In genomic region chr12:113165521-113166450, GRCh38 we compare ENCODE assay signal across 1 cellular context.
TF ChIP-seq lines count a peak whose summit lies in the region.

No MANE protein-coding gene starts in this region.

TF ChIP-seq in GM12878, 131 proteins besides CTCF, POLR2A, EP300 and RAD21:
- TF ChIP-seq ZNF687 (IDR thresholded peaks at IDR 0.05) (no peak), E2F8 (IDR thresholded peaks at IDR 0.05; ENCODE audit: low read depth, partially characterized antibody) (no peak), KLF5 (IDR thresholded peaks at IDR 0.05; ENCODE audit: partially characterized antibody) (no peak), IRF3 (IDR thresholded peaks at IDR 0.05) (no peak), SMARCA5 (IDR thresholded peaks at IDR 0.05) (no peak), HSF1 (IDR thresholded peaks at IDR 0.05; ENCODE audit: low read depth, low read length) (no peak), NR2C1 (IDR thresholded peaks at IDR 0.05) (no peak), SIX5 (IDR thresholded peaks at IDR 0.05; ENCODE audit: low read depth, low read length, severe bottlenecking) (no peak), SKIL (IDR thresholded peaks at IDR 0.05; ENCODE audit: low read depth, poor library complexity, severe bottlenecking) (no peak), RFX5 (IDR thresholded peaks at IDR 0.05; ENCODE audit: low read depth, low read length) (no peak), SMAD1 (IDR thresholded peaks at IDR 0.05; ENCODE audit: low read depth, partially characterized antibody) (no peak)
